Comparison of ENCODE assay signal across 12 cellular contexts in the genomic region with DNA sequence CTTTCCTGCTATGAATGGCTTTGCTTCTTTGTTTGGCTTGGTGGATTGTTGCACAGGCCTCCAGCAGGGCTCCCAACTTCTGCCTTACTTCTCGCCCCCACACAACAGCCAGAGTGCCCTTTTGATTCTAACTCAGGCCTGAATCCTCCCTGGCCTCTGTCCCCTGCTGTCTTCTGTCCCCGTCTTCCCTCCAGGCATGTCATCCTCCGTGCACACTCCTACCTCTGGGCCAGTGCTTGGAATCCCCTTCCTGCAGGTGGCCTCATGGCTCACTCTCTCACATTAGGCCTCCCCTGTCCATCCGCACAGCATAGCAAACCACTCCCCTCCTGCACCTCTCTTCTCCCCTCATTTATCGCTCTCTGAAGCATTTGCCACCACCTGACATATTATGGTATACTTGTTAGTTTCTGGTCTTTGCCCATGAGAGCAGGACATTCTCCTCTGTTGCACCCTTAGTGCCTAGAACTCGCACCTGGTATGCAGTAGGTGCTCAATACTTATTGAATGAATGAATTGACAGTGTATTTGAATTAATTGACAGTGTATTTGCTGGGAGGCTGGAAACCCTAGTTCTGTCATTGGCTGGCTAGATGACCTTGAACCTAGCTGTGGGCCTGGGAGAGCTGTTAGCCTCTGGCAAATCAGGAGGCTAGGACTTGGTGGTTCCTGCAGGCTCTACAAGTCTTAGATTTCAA. TPM values are rescaled to one million over a fixed set of nuclear protein-coding genes. Genes with fewer than 3 reads are reported as not detected.
DNase-seq lines count a peak whose midpoint lies in the region; ATAC-seq, FAIRE-seq and TF ChIP-seq lines count a peak whose summit lies in the region.
"Had no signal": no experiment of that assay in that cellular context is flagged by ENCODE, and none has a peak within 500 bp of the region (broad histone marks: within the 10 kb centered on the region; RNA-seq: fewer than 3 reads in every experiment).

No MANE protein-coding gene starts in this region.

- peak; percentile 8 for FAIRE-seq in HepG2 (lab: Jason Lieb, UNC)

- intact Hi-C loops in HepG2 (cut with micrococcal nuclease; ENCODE audit: unreplicated experiment) (loop anchor here (1.0 kb wide), 1 partner anchor 9 kb away; no protein-coding TSS in a partner anchor), right lobe of liver (cut with DNase I) (no loop called here), activated B cell treated with CpG ODN at 0.5 μM for 24 hours (cut with micrococcal nuclease) (no loop called here), posterior vena cava (cut with DNase I) (no loop called here)

- no peak overlapping the region for H2AFZ ChIP-seq in HepG2 (ENCODE audit: low read length)

- POLR2A ChIA-PET in HepG2 (lab: Yijun Ruan, JAX) (interaction anchor here (0.9 to 1.2 kb wide), 4 partner anchors 9 to 61 kb away, joined by 3 read pairs; partner anchors contain the start of gene GPN2), activated B cell treated with CpG ODN at 0.5 μM for 24 hours (lab: Charles Lee) (interaction anchor here (0.5 to 1.8 kb wide), 7 partner anchors 9 to 1343 kb away, joined by 3 to 10 read pairs (median 4); partner anchors contain the start of genes GPATCH3 and GPN2)

- 87% methylated on average over 6 of the region's 6 CpGs for WGBS in HepG2 (ENCODE audit: low lambda C conversion rate)
- 86% methylated on average over 6 of the region's 6 CpGs for WGBS in right lobe of liver (ENCODE audit: insufficient coverage, low coverage, low lambda C conversion rate, missing lambda C conversion rate)
- 89% methylated on average over 6 of the region's 6 CpGs for WGBS in upper lobe of left lung, 2 donors

- DNase-seq in HepG2 (ENCODE audit: low spot score) (no peak), right lobe of liver (no peak), activated B cell treated with CpG ODN at 0.5 μM for 24 hours (no peak), memory B cell (ENCODE audit: low spot score in 2 of 2) (no peak), upper lobe of left lung (no peak), posterior vena cava (ENCODE audit: low spot score) (no peak), NCI-H526 treated with DMSO at 0.1 percent for 48 hours (lab: John Stamatoyannopoulos, UW) (no peak), H4 (ENCODE audit: low spot score) (no peak)
- DNase-seq: activated CD4-positive, alpha-beta T cell treated with anti-CD3 and anti-CD28 coated beads for 1 hour; NCI-H2081 treated with DMSO at 0.1 percent for 48 hours had no signal

- peaks cover 4% of the 10 kb centered on the region; the same call in 1 of the 2 replicates for H4K20me1 ChIP-seq in HepG2 (ENCODE audit: insufficient read depth, low read length)

- H3K36me3 ChIP-seq in HepG2 (replicated peaks in 1 of 2; ENCODE audit: control insufficient read depth in 1 of 2, insufficient read depth in 2 of 2, low read length in 2 of 2) (peaks cover 7 to 22% of the 10 kb centered on the region in 2 experiments), right lobe of liver (peaks cover 0 to 22% (median 10%) of the 10 kb centered on the region in 4 donors), upper lobe of left lung (peaks cover 0 to 33% (median 20%) of the 10 kb centered on the region in 4 donors)

- TF ChIP-seq RAD21 in HepG2 (CRISPR knock-in tag; IDR thresholded peaks at IDR 0.05) = no peak

- no peak for TF ChIP-seq EP300 in HepG2 (IDR thresholded peaks at IDR 0.05; ENCODE audit: low read depth in 2 of 2, low read length in 2 of 2)
- no peak for TF ChIP-seq EP300 in HepG2 (CRISPR knock-in tag; IDR thresholded peaks at IDR 0.05; ENCODE audit: borderline replicate concordance)
- TF ChIP-seq EP300 in upper lobe of left lung (IDR thresholded peaks at IDR 0.05) = no peak

- H3K36me3 Mint-ChIP-seq in activated B cell treated with CpG ODN at 0.5 μM for 24 hours (ENCODE audit: low read depth) (peaks cover 33% of the 10 kb centered on the region), memory B cell (peaks cover 12% of the 10 kb centered on the region)

- H3K9me3 ChIP-seq in HepG2 (ENCODE audit: low read length) (no peaks in the 10 kb centered on the region), right lobe of liver (no peaks in the 10 kb centered on the region), upper lobe of left lung (no peaks in the 10 kb centered on the region)
- H3K9me3 ChIP-seq: esophagus muscularis mucosa had no signal

- H3K4me1 ChIP-seq in HepG2 (ENCODE audit: insufficient read depth, low read length) (peaks cover 69% of the 10 kb centered on the region), right lobe of liver (peaks cover 0 to 65% (median 28%) of the 10 kb centered on the region in 4 donors), upper lobe of left lung (peaks cover 30 to 53% (median 43%) of the 10 kb centered on the region in 4 donors)

- H3K4me2 ChIP-seq in HepG2 (ENCODE audit: low read depth, low read length) = peak overlapping the region; percentile 48

- TF ChIP-seq CTCF in HepG2 (CRISPR knock-in tag; IDR thresholded peaks at IDR 0.05) (peak; percentile 36), right lobe of liver (IDR thresholded peaks at IDR 0.05) (no peak), activated B cell treated with CpG ODN at 0.5 μM for 24 hours (IDR thresholded peaks at IDR 0.05) (no peak), upper lobe of left lung (IDR thresholded peaks at IDR 0.05) (no peak)

- no peak for TF ChIP-seq POLR2A in HepG2 (IDR thresholded peaks at IDR 0.05; ENCODE audit: insufficient read depth in 1 of 2, low read depth in 2 of 2, low read length in 2 of 2)
- TF ChIP-seq POLR2A in right lobe of liver (IDR thresholded peaks at IDR 0.05) = no peak
- no peak for TF ChIP-seq POLR2A in upper lobe of left lung (IDR thresholded peaks at IDR 0.05)

- peak; percentile 20; the same call in 1 of the 3 replicates for ATAC-seq in HepG2
- no peak for ATAC-seq in right lobe of liver
- ATAC-seq in activated B cell treated with CpG ODN at 0.5 μM for 24 hours (ENCODE audit: low read depth) = no peak
- no peak for ATAC-seq in memory B cell (ENCODE audit: low read depth)
- no peak for ATAC-seq in upper lobe of left lung (ENCODE audit: low FRiP score in 2 of 2)

- H3K27ac Mint-ChIP-seq in activated B cell treated with CpG ODN at 0.5 μM for 24 hours = peak overlapping the region; percentile 46
- peak overlapping the region; percentile 90 for H3K27ac Mint-ChIP-seq in memory B cell

- peak overlapping the region; percentile 8 for H3K27ac ChIP-seq in HepG2 (ENCODE audit: extremely low read length, insufficient read depth, low read length)
- H3K27ac ChIP-seq in right lobe of liver = peak overlapping the region in 1 of 3 donors; percentile 29
- H3K27ac ChIP-seq in upper lobe of left lung = peak overlapping the region; percentile 41 to 88 (median 70)

- H3K79me2 ChIP-seq in HepG2 (ENCODE audit: insufficient read depth, low read length) = peaks cover 23% of the 10 kb centered on the region

- no TSS peak for BruUV-seq in HepG2 (replicated peaks; lab: Mats Ljungman, UMichigan)

- peaks cover 66% of the 10 kb centered on the region for H3K4me1 Mint-ChIP-seq in activated B cell treated with CpG ODN at 0.5 μM for 24 hours
- peaks cover 54% of the 10 kb centered on the region for H3K4me1 Mint-ChIP-seq in memory B cell

- no peak overlapping the region for H3K9ac ChIP-seq in HepG2 (ENCODE audit: insufficient read depth, low read depth, low read length)

- H3K27me3 ChIP-seq in HepG2 (ENCODE audit: control insufficient read depth in 1 of 2, insufficient read depth in 2 of 2, low read length in 2 of 2) (no peaks in the 10 kb centered on the region), right lobe of liver (no peaks in the 10 kb centered on the region), upper lobe of left lung (no peaks in the 10 kb centered on the region)
- H3K27me3 ChIP-seq: esophagus muscularis mucosa had no signal

- peak overlapping the region in 1 of 3 experiments; percentile 5; a peak in 1 of 6 replicates for H3K4me3 ChIP-seq in HepG2 (replicated peaks in 1 of 3; ENCODE audit: insufficient read depth in 1 of 3, low read depth in 2 of 3, low read length in 3 of 3)
- H3K4me3 ChIP-seq in right lobe of liver = no peak overlapping the region
- H3K4me3 ChIP-seq in upper lobe of left lung = no peak overlapping the region
- H3K4me3 ChIP-seq: esophagus muscularis mucosa had no signal

- CTCF ChIA-PET in HepG2 (lab: Yijun Ruan, JAX; ENCODE audit: low intra/inter-chr PET ratio, low total read pairs) (no interaction called here), activated B cell treated with CpG ODN at 0.5 μM for 24 hours (lab: Charles Lee) (interaction anchor here (0.9 to 1.1 kb wide), 2 partner anchors 19 to 20 kb away, joined by 3 read pairs; no protein-coding TSS in a partner anchor)

- H3K4me3 Mint-ChIP-seq in activated B cell treated with CpG ODN at 0.5 μM for 24 hours = no peak overlapping the region
- peak overlapping the region; percentile 37 for H3K4me3 Mint-ChIP-seq in memory B cell

- in situ Hi-C loops in HepG2 (cut with HindIII; ENCODE audit: extremely low pct_ligation_motif_present, low pct_unique_long_range_greater_than_20kb) = no loop called here

- H3K9me3 Mint-ChIP-seq in activated B cell treated with CpG ODN at 0.5 μM for 24 hours (no peaks in the 10 kb centered on the region), memory B cell (no peaks in the 10 kb centered on the region)

- H3K27me3 Mint-ChIP-seq in activated B cell treated with CpG ODN at 0.5 μM for 24 hours = no peaks in the 10 kb centered on the region
- no peaks in the 10 kb centered on the region for H3K27me3 Mint-ChIP-seq in memory B cell

RNA-seq across cellular contexts. Expression of gene ZDHHC18, which starts 2.9 kb away (rescaled TPM):
- total RNA-seq in HepG2 (2016; rRNA removed; fragmentation: Illumina TruSeq; extraction: Trizol) (9.0 and 13.2 TPM in 2 replicates), right lobe of liver (10 to 100 TPM in 5 of 6 experiments, 1 to 10 TPM in 1; 9.6 to 16.9 (median 14.1) TPM), activated B cell treated with CpG ODN at 0.5 μM for 24 hours (27.1 and 30.3 TPM in 2 replicates), upper lobe of left lung (10 to 100 TPM; 18.9 to 35.9 (median 24.9) TPM), posterior vena cava (10 to 100 TPM; 17.4 to 17.7 TPM)
- 6.6 and 7.7 TPM in 2 replicates for total RNA-seq in HepG2 (2016; cell fraction: cytosol; rRNA removed; fragmentation: Illumina TruSeq; extraction: Trizol; ENCODE audit: low read depth)
- total RNA-seq in HepG2 (2016; cell fraction: insoluble cytoplasmic fraction; rRNA removed; fragmentation: Illumina TruSeq; extraction: Trizol) = 7.9 and 11.9 TPM in 2 replicates
- 21.8 and 26.5 TPM in 2 replicates for total RNA-seq in HepG2 (2016; cell fraction: membrane; rRNA removed; fragmentation: Illumina TruSeq; extraction: Trizol)
- 9.5 and 10.6 TPM in 2 replicates for total RNA-seq in HepG2 (2016; cell fraction: nucleus; rRNA removed; fragmentation: Illumina TruSeq; extraction: Trizol)
- polyA plus RNA-seq in HepG2 (2011; rRNA removed) = 35.3 and 40.6 TPM in 2 replicates
- polyA plus RNA-seq in HepG2 (2011; cell fraction: cytosol; rRNA removed) = 29.0 and 30.0 TPM in 2 replicates
- 32.6 and 39.8 TPM in 2 replicates for polyA plus RNA-seq in HepG2 (2011; cell fraction: nucleus; rRNA removed)
- 12.9 and 16.3 TPM in 2 replicates for polyA plus RNA-seq in HepG2 (2012)
- 13.9 and 14.2 TPM in 2 replicates for polyA plus RNA-seq in HepG2 (2016; cell fraction: cytosol; fragmentation: Illumina TruSeq; extraction: Trizol; ENCODE audit: low read depth)
- polyA plus RNA-seq in HepG2 (2016; cell fraction: insoluble cytoplasmic fraction; fragmentation: Illumina TruSeq; extraction: Trizol; ENCODE audit: low read depth) = 13.2 and 16.6 TPM in 2 replicates
- polyA plus RNA-seq in HepG2 (2016; cell fraction: membrane; fragmentation: Illumina TruSeq; extraction: Trizol; ENCODE audit: low read depth) = 30.8 and 32.0 TPM in 2 replicates
- 19.3 and 23.8 TPM in 2 replicates for polyA plus RNA-seq in HepG2 (2016; cell fraction: nucleus; fragmentation: Illumina TruSeq; extraction: Trizol; ENCODE audit: insufficient read depth, low read depth)
- polyA minus RNA-seq in HepG2 (2011; rRNA and poly(A)+ RNA removed; ENCODE audit: low replicate concordance) = 33.5 and 53.0 TPM in 2 replicates
- polyA minus RNA-seq in HepG2 (2011; cell fraction: cytosol; rRNA and poly(A)+ RNA removed) = 11.3 and 14.6 TPM in 2 replicates
- 8.4 and 8.7 TPM in 2 replicates for polyA minus RNA-seq in HepG2 (2011; cell fraction: nucleus; rRNA and poly(A)+ RNA removed)
- total RNA-seq in H4 (2014; rRNA removed; shearing (Covaris generic)) = 13.8 and 15.9 TPM in 2 replicates

RNA-seq across cellular contexts. Expression of gene SFN, which starts 33.6 kb away (rescaled TPM):
- 5.6 and 6.8 TPM in 2 replicates for total RNA-seq in HepG2 (2016; rRNA removed; fragmentation: Illumina TruSeq; extraction: Trizol)
- 1.2 and 1.3 TPM in 2 replicates for total RNA-seq in HepG2 (2016; cell fraction: cytosol; rRNA removed; fragmentation: Illumina TruSeq; extraction: Trizol; ENCODE audit: low read depth)
- 6.1 and 6.5 TPM in 2 replicates for total RNA-seq in HepG2 (2016; cell fraction: insoluble cytoplasmic fraction; rRNA removed; fragmentation: Illumina TruSeq; extraction: Trizol)
- 2.4 and 2.5 TPM in 2 replicates for total RNA-seq in HepG2 (2016; cell fraction: membrane; rRNA removed; fragmentation: Illumina TruSeq; extraction: Trizol)
- 2.2 and 3.0 TPM in 2 replicates for total RNA-seq in HepG2 (2016; cell fraction: nucleus; rRNA removed; fragmentation: Illumina TruSeq; extraction: Trizol)
- polyA plus RNA-seq in HepG2 (2011; rRNA removed) = 4.0 and 4.3 TPM in 2 replicates
- 2.8 and 3.9 TPM in 2 replicates for polyA plus RNA-seq in HepG2 (2011; cell fraction: cytosol; rRNA removed)
- polyA plus RNA-seq in HepG2 (2011; cell fraction: nucleus; rRNA removed) = 1.8 and 2.5 TPM in 2 replicates
- polyA plus RNA-seq in HepG2 (2012) = 4.0 and 4.4 TPM in 2 replicates
- 1.4 and 1.6 TPM in 2 replicates for polyA plus RNA-seq in HepG2 (2016; cell fraction: cytosol; fragmentation: Illumina TruSeq; extraction: Trizol; ENCODE audit: low read depth)
- 9.2 and 11.4 TPM in 2 replicates for polyA plus RNA-seq in HepG2 (2016; cell fraction: insoluble cytoplasmic fraction; fragmentation: Illumina TruSeq; extraction: Trizol; ENCODE audit: low read depth)
- 2.1 and 2.5 TPM in 2 replicates for polyA plus RNA-seq in HepG2 (2016; cell fraction: membrane; fragmentation: Illumina TruSeq; extraction: Trizol; ENCODE audit: low read depth)
- polyA plus RNA-seq in HepG2 (2016; cell fraction: nucleus; fragmentation: Illumina TruSeq; extraction: Trizol; ENCODE audit: insufficient read depth, low read depth) = 4.6 and 6.2 TPM in 2 replicates
- polyA minus RNA-seq in HepG2 (2011; rRNA and poly(A)+ RNA removed; ENCODE audit: low replicate concordance) = 2.2 and 119 TPM in 2 replicates
- 3.0 and 4.8 TPM in 2 replicates for polyA minus RNA-seq in HepG2 (2011; cell fraction: cytosol; rRNA and poly(A)+ RNA removed)
- 0.37 and 1.7 TPM in 2 replicates for polyA minus RNA-seq in HepG2 (2011; cell fraction: nucleus; rRNA and poly(A)+ RNA removed)
- total RNA-seq in right lobe of liver = 1 to 10 TPM in 3 of 6 experiments, not detected in 3; 2.2 to 2.5 (median 2.5) TPM
- total RNA-seq in activated B cell treated with CpG ODN at 0.5 μM for 24 hours = 0.22 and 0.29 TPM in 2 replicates
- total RNA-seq in upper lobe of left lung = 100 to 1,000 TPM in 2 of 6 donors, 10 to 100 TPM in 4; 21.0 to 129 (median 70.1) TPM
- 1 to 10 TPM; 1.2 to 6.7 TPM for total RNA-seq in posterior vena cava
- 0.53 and 1.0 TPM in 2 replicates for total RNA-seq in H4 (2014; rRNA removed; shearing (Covaris generic))
- total RNA-seq: RPMI7951 had no signal

RNA-seq across cellular contexts. Expression of gene PIGV, which starts 41.6 kb away (rescaled TPM):
- total RNA-seq in HepG2 (2016; rRNA removed; fragmentation: Illumina TruSeq; extraction: Trizol) (7.9 and 13.5 TPM in 2 replicates), right lobe of liver (10 to 100 TPM; 13.2 to 27.8 (median 19.2) TPM), activated B cell treated with CpG ODN at 0.5 μM for 24 hours (29.6 and 35.4 TPM in 2 replicates), upper lobe of left lung (10 to 100 TPM; 11.9 to 25.1 (median 17.5) TPM), posterior vena cava (1 to 10 TPM; 6.3 to 7.9 TPM)
- 4.3 and 4.8 TPM in 2 replicates for total RNA-seq in HepG2 (2016; cell fraction: cytosol; rRNA removed; fragmentation: Illumina TruSeq; extraction: Trizol; ENCODE audit: low read depth)
- 8.9 and 14.1 TPM in 2 replicates for total RNA-seq in HepG2 (2016; cell fraction: insoluble cytoplasmic fraction; rRNA removed; fragmentation: Illumina TruSeq; extraction: Trizol)
- 9.7 and 9.9 TPM in 2 replicates for total RNA-seq in HepG2 (2016; cell fraction: membrane; rRNA removed; fragmentation: Illumina TruSeq; extraction: Trizol)
- 14.6 and 15.0 TPM in 2 replicates for total RNA-seq in HepG2 (2016; cell fraction: nucleus; rRNA removed; fragmentation: Illumina TruSeq; extraction: Trizol)
- polyA plus RNA-seq in HepG2 (2011; rRNA removed) = 22.7 and 26.0 TPM in 2 replicates
- polyA plus RNA-seq in HepG2 (2011; cell fraction: cytosol; rRNA removed) = 21.0 and 27.5 TPM in 2 replicates
- 14.3 and 18.5 TPM in 2 replicates for polyA plus RNA-seq in HepG2 (2011; cell fraction: nucleus; rRNA removed)
- polyA plus RNA-seq in HepG2 (2012) = 13.6 and 14.8 TPM in 2 replicates
- 2.9 and 4.4 TPM in 2 replicates for polyA plus RNA-seq in HepG2 (2016; cell fraction: cytosol; fragmentation: Illumina TruSeq; extraction: Trizol; ENCODE audit: low read depth)
- 6.7 and 7.2 TPM in 2 replicates for polyA plus RNA-seq in HepG2 (2016; cell fraction: insoluble cytoplasmic fraction; fragmentation: Illumina TruSeq; extraction: Trizol; ENCODE audit: low read depth)
- polyA plus RNA-seq in HepG2 (2016; cell fraction: membrane; fragmentation: Illumina TruSeq; extraction: Trizol; ENCODE audit: low read depth) = 5.3 and 7.0 TPM in 2 replicates
- polyA plus RNA-seq in HepG2 (2016; cell fraction: nucleus; fragmentation: Illumina TruSeq; extraction: Trizol; ENCODE audit: insufficient read depth, low read depth) = 16.2 and 17.4 TPM in 2 replicates
- polyA minus RNA-seq in HepG2 (2011; rRNA and poly(A)+ RNA removed; ENCODE audit: low replicate concordance) = 41.6 and 80.7 TPM in 2 replicates
- polyA minus RNA-seq in HepG2 (2011; cell fraction: cytosol; rRNA and poly(A)+ RNA removed) = 15.5 and 15.7 TPM in 2 replicates
- polyA minus RNA-seq in HepG2 (2011; cell fraction: nucleus; rRNA and poly(A)+ RNA removed) = 11.7 and 14.5 TPM in 2 replicates
- total RNA-seq in H4 (2014; rRNA removed; shearing (Covaris generic)) = 14.5 and 15.2 TPM in 2 replicates
